13 cellular contexts compared by ENCODE assay signal in genomic region chr12:132557969-132558856, GRCh38. TPM values are rescaled to one million over a fixed set of nuclear protein-coding genes. Genes with fewer than 3 reads are reported as not detected.
A peak's percentile ranks its signal among the peaks of the same experiment; 100 is the strongest.
DNase-seq lines count a peak whose midpoint lies in the region; ATAC-seq and TF ChIP-seq lines count a peak whose summit lies in the region.
"Had no signal": no experiment of that assay in that cellular context is flagged by ENCODE, and none has a peak within 500 bp of the region (broad histone marks: within the 10 kb centered on the region; RNA-seq: fewer than 3 reads in every experiment).

No MANE protein-coding gene starts in this region.

- peak overlapping the region; percentile 93 for H3K4me2 ChIP-seq in BLaER1

- peak overlapping the region; percentile 99 for H3K9ac ChIP-seq in BLaER1

- H3K27me3 Mint-ChIP-seq in Calu3 (ENCODE audit: unreplicated experiment) = no peaks in the 10 kb centered on the region
- peaks cover 12% of the 10 kb centered on the region for H3K27me3 Mint-ChIP-seq in T-helper 2 cell treated with Interferon-gamma antibody and Interleukin-4, amounts not matched to agents 5 μg/mL and 100 μg/mL, for 36 hours (ENCODE audit: low read depth)
- H3K27me3 Mint-ChIP-seq in immature natural killer cell (ENCODE audit: low read depth in 3 of 3) = peaks cover 3 to 11% (median 4%) of the 10 kb centered on the region in 3 donors

- CTCF ChIA-PET in Calu3 (lab: Charles Lee) = interaction anchor here (1.0 to 1.2 kb wide), 2 partner anchors 11 to 29 kb away, joined by 3 to 4 read pairs; no protein-coding TSS in a partner anchor

- no peaks in the 10 kb centered on the region for H3K27me3 ChIP-seq in BLaER1
- H3K27me3 ChIP-seq: cardiac muscle cell had no signal

- no peaks in the 10 kb centered on the region for H3K9me3 ChIP-seq in BLaER1

- H3K27ac Mint-ChIP-seq in Calu3 (ENCODE audit: unreplicated experiment) = no peak overlapping the region
- H3K27ac Mint-ChIP-seq in T-helper 2 cell treated with Interferon-gamma antibody and Interleukin-4, amounts not matched to agents 5 μg/mL and 100 μg/mL, for 36 hours = no peak overlapping the region
- H3K27ac Mint-ChIP-seq in immature natural killer cell = no peak overlapping the region

- peak overlapping the region; percentile 98 for H3K4me3 ChIP-seq in BLaER1
- H3K4me3 ChIP-seq: cardiac muscle cell had no signal

- ATAC-seq in HG02884 (IDR thresholded peaks at IDR 0.05; ENCODE audit: unreplicated experiment) (no peak), HG03439 (IDR thresholded peaks at IDR 0.05; ENCODE audit: unreplicated experiment) (no peak), HG02678 (IDR thresholded peaks at IDR 0.05; ENCODE audit: unreplicated experiment) (no peak), GM18909 (IDR thresholded peaks at IDR 0.05; ENCODE audit: poor library complexity, unreplicated experiment) (no peak)
- ATAC-seq: GM12878 had no signal

- H3K36me3 ChIP-seq in BLaER1 = peaks cover 25% of the 10 kb centered on the region
- H3K36me3 ChIP-seq: cardiac muscle cell had no signal

- DNase-seq in Calu3 (no peak), immature natural killer cell (peak; percentile 21 to 36 (median 33))
- no peak for DNase-seq in T-helper 2 cell treated with Interferon-gamma antibody and Interleukin-4, amounts not matched to agents 5 μg/mL and 100 μg/mL, for 36 hours (ENCODE audit: low spot score)
- DNase-seq: T-helper 1 cell had no signal

- TF ChIP-seq CTCF in Calu3 (IDR thresholded peaks at IDR 0.05; ENCODE audit: unreplicated experiment) = no peak

- intact Hi-C loops in Calu3 (cut with micrococcal nuclease; ENCODE audit: unreplicated experiment) = no loop called here

- peak overlapping the region; percentile 99 for H3K27ac ChIP-seq in BLaER1
- H3K27ac ChIP-seq: cardiac muscle cell, epithelial cell of prostate had no signal

- H3K4me1 ChIP-seq in BLaER1 = peaks cover 79% of the 10 kb centered on the region

- no TSS peak for BruUV-seq in Calu3 (replicated peaks; lab: Mats Ljungman, UMichigan)

- H3K4me1 Mint-ChIP-seq in Calu3 (ENCODE audit: low read depth, unreplicated experiment) (no peaks in the 10 kb centered on the region), immature natural killer cell (peaks cover 11 to 17% of the 10 kb centered on the region in 2 donors)
- H3K4me1 Mint-ChIP-seq in T-helper 2 cell treated with Interferon-gamma antibody and Interleukin-4, amounts not matched to agents 5 μg/mL and 100 μg/mL, for 36 hours (ENCODE audit: low read depth) = peaks cover 6% of the 10 kb centered on the region

- H3K36me3 Mint-ChIP-seq in Calu3 (ENCODE audit: insufficient read depth, unreplicated experiment) (peaks cover 57% of the 10 kb centered on the region), immature natural killer cell (peaks cover 4% of the 10 kb centered on the region in 3 donors)
- H3K36me3 Mint-ChIP-seq in T-helper 2 cell treated with Interferon-gamma antibody and Interleukin-4, amounts not matched to agents 5 μg/mL and 100 μg/mL, for 36 hours (ENCODE audit: low read depth) = no peaks in the 10 kb centered on the region

- peak overlapping the region; percentile 9 for H3K4me3 Mint-ChIP-seq in Calu3 (ENCODE audit: low read depth, unreplicated experiment)
- peak overlapping the region; percentile 26 for H3K4me3 Mint-ChIP-seq in T-helper 2 cell treated with Interferon-gamma antibody and Interleukin-4, amounts not matched to agents 5 μg/mL and 100 μg/mL, for 36 hours
- peak overlapping the region; percentile 59 to 76 (median 69) for H3K4me3 Mint-ChIP-seq in immature natural killer cell

- peaks cover 28% of the 10 kb centered on the region for H4K20me1 ChIP-seq in BLaER1

- peaks cover 3% of the 10 kb centered on the region for H3K9me3 Mint-ChIP-seq in Calu3 (ENCODE audit: low read depth, unreplicated experiment)
- H3K9me3 Mint-ChIP-seq in T-helper 2 cell treated with Interferon-gamma antibody and Interleukin-4, amounts not matched to agents 5 μg/mL and 100 μg/mL, for 36 hours = no peaks in the 10 kb centered on the region
- peaks cover 0 to 2% (median 0%) of the 10 kb centered on the region in 6 donors for H3K9me3 Mint-ChIP-seq in immature natural killer cell

RNA-seq across cellular contexts. Expression of gene LRCOL1, which starts 52.2 kb away (rescaled TPM):
- total RNA-seq in Calu3 (2022) = not detected in 2 replicates
- polyA plus RNA-seq in immature natural killer cell = not detected
- total RNA-seq: cardiac muscle cell, GM12878, H4 had no signal
- polyA plus RNA-seq: cardiac muscle cell, GM12878 had no signal

Comparison
In these comparisons a context has a peak if more than half of its experiments do, and no peak if none do; other contexts are left out.
1. DNase-seq: peak in immature natural killer cell (3 of 3); none in Calu3 (single experiment) and T-helper 2 cell treated with Interferon-gamma antibody and Interleukin-4, amounts not matched to agents 5 μg/mL and 100 μg/mL, for 36 hours (single experiment).
2. H3K4me3 Mint-ChIP-seq: peak in every context shown above with its lines; median percentile 69 in immature natural killer cell; 26 in T-helper 2 cell treated with Interferon-gamma antibody and Interleukin-4, amounts not matched to agents 5 μg/mL and 100 μg/mL, for 36 hours; 9 in Calu3.